1 cellular context compared by ENCODE assay signal in genomic region chr1:191582169-191582568, GRCh38.
A peak's percentile ranks its signal among the peaks of the same experiment; 100 is the strongest.
TF ChIP-seq lines count a peak whose summit lies in the region.

No MANE protein-coding gene starts in this region.

TF ChIP-seq in GM12878, 131 proteins besides CTCF, POLR2A, EP300 and RAD21 (continued from another document):
- TF ChIP-seq RELB (IDR thresholded peaks at IDR 0.05; ENCODE audit: low read depth) (peak; percentile 30; the same call in 1 of the 2 replicates), DPF2 (IDR thresholded peaks at IDR 0.05) (peak; percentile 42; the same call in 1 of the 2 replicates), EZH2 (IDR thresholded peaks at IDR 0.05; ENCODE audit: borderline replicate concordance, control insufficient read depth, low read depth, low read length) (no peak), CUX1 (IDR thresholded peaks at IDR 0.05; ENCODE audit: insufficient replicate concordance, low read depth, low read length) (no peak), ZNF274 (IDR thresholded peaks at IDR 0.05; ENCODE audit: insufficient read depth, insufficient read length) (no peak), ATF2 (IDR thresholded peaks at IDR 0.05; ENCODE audit: low read length) (peak; percentile 64), SMAD5 (IDR thresholded peaks at IDR 0.05; ENCODE audit: low read depth) (no peak), IRF5 (IDR thresholded peaks at IDR 0.05; ENCODE audit: borderline replicate concordance) (no peak), SKIL (IDR thresholded peaks at IDR 0.05; ENCODE audit: low read depth, poor library complexity, severe bottlenecking) (no peak), SMC3 (IDR thresholded peaks at IDR 0.05; ENCODE audit: borderline replicate concordance, low read length) (no peak), IKZF1 (conservative IDR thresholded peaks at IDR 0.05) (peak; percentile 29; the same call in 1 of the 2 replicates), BACH1 (IDR thresholded peaks at IDR 0.05; ENCODE audit: borderline replicate concordance) (no peak), ATF7 (IDR thresholded peaks at IDR 0.05; ENCODE audit: low read depth) (peak; percentile 96), IKZF2 (IDR thresholded peaks at IDR 0.05) (peak in 1 of 2 experiments; percentile 40; a peak in 1 of 4 replicates), NFYA (IDR thresholded peaks at IDR 0.05; ENCODE audit: borderline replicate concordance, low read depth, low read length) (no peak), MAX (IDR thresholded peaks at IDR 0.05; ENCODE audit: low read depth, low read length) (no peak), MEF2A (IDR thresholded peaks at IDR 0.05; ENCODE audit: insufficient read depth, low read depth, low read length) (no peak), KDM1A (IDR thresholded peaks at IDR 0.05; ENCODE audit: borderline replicate concordance) (no peak), ZNF384 (IDR thresholded peaks at IDR 0.05; ENCODE audit: borderline replicate concordance, low read depth, low read length) (peak; percentile 22; the same call in 1 of the 2 replicates), EGR1 (IDR thresholded peaks at IDR 0.05; ENCODE audit: borderline replicate concordance in 1 of 2, low read depth in 2 of 2, low read length in 2 of 2) (no peak), ATF3 (IDR thresholded peaks at IDR 0.05; ENCODE audit: borderline replicate concordance, extremely low read depth, low read depth, low read length) (no peak), SRF (IDR thresholded peaks at IDR 0.05; ENCODE audit: low read depth in 2 of 2, low read length in 2 of 2) (no peak), MLLT1 (IDR thresholded peaks at IDR 0.05) (no peak), CBX5 (IDR thresholded peaks at IDR 0.05; ENCODE audit: low read depth) (no peak), NFXL1 (IDR thresholded peaks at IDR 0.05; ENCODE audit: borderline replicate concordance) (no peak), RELA (IDR thresholded peaks at IDR 0.05; ENCODE audit: borderline replicate concordance, partially characterized antibody) (no peak), ZNF24 (IDR thresholded peaks at IDR 0.05) (no peak), REST (IDR thresholded peaks at IDR 0.05; ENCODE audit: low read depth, low read length) (no peak), HCFC1 (IDR thresholded peaks at IDR 0.05; ENCODE audit: low read length) (no peak)
